ENCODE assay signal across 24 cellular contexts in genomic region chr18:73535189-73535588, GRCh38.
"Had no signal": no experiment of that assay in that cellular context is flagged by ENCODE, and none has a peak within 500 bp of the region (broad histone marks: within the 10 kb centered on the region; RNA-seq: fewer than 3 reads in every experiment).

No MANE protein-coding gene starts in this region.

- H3K27ac ChIP-seq: brain microvascular endothelial cell, cardiac muscle cell, KMS-11, SK-N-MC had no signal

- DNase-seq: activated B cell treated with CpG ODN at 0.5 μM for 24 hours; activated CD4-positive, alpha-beta T cell treated with anti-CD3 and anti-CD28 coated beads for 1 hour; activated CD4-positive, alpha-beta T cell treated with anti-CD3 and anti-CD28 coated beads, Interleukin-2, amount 10 ng/mL, durations not matched to agents 24 days and 14 days; activated CD4-positive, alpha-beta T cell treated with anti-CD3 and anti-CD28 coated beads, Interleukin-2, amount 50 U/mL, for 48 hours; activated CD8-positive, alpha-beta memory T cell treated with anti-CD3 and anti-CD28 coated beads, Interleukin-2, amount 10 ng/mL, durations not matched to agents 7 days and 5 days; activated effector memory CD4-positive, alpha-beta T cell treated with anti-CD3 and anti-CD28 coated beads, Interleukin-2, amount 50 U/mL, for 16 hours; activated naive CD4-positive, alpha-beta T cell treated with Interleukin-2 at 50 U/mL for 16 hours; activated T-cell treated with anti-CD3 and anti-CD28 coated beads, Interleukin-2, amount 50 U/mL, for 4 hours; amygdala; brain microvascular endothelial cell; NCI-H1092; NCI-H1417 treated with DMSO at 0.1 percent for 48 hours; NCI-H187; NCI-H446; NCI-H524; NCI-H82; PC-3; T-cell; T-helper 2 cell; T1000 had no signal

- H3K4me3 ChIP-seq: cardiac muscle cell, SK-N-MC had no signal

- H3K9me3 Mint-ChIP-seq: activated B cell treated with CpG ODN at 0.5 μM for 24 hours; activated CD4-positive, alpha-beta T cell treated with anti-CD3 and anti-CD28 coated beads, Interleukin-2, amount 10 ng/mL, durations not matched to agents 24 days and 14 days had no signal

- H3K36me3 ChIP-seq: brain microvascular endothelial cell, cardiac muscle cell had no signal

- H3K36me3 Mint-ChIP-seq: activated CD8-positive, alpha-beta memory T cell treated with anti-CD3 and anti-CD28 coated beads, Interleukin-2, amount 10 ng/mL, durations not matched to agents 7 days and 5 days; activated naive CD8-positive, alpha-beta T cell; T-cell had no signal

- H3K27ac Mint-ChIP-seq: activated B cell treated with CpG ODN at 0.5 μM for 24 hours; activated CD4-positive, alpha-beta T cell treated with anti-CD3 and anti-CD28 coated beads, Interleukin-2, amount 10 ng/mL, durations not matched to agents 24 days and 14 days; activated CD8-positive, alpha-beta memory T cell treated with anti-CD3 and anti-CD28 coated beads, Interleukin-2, amount 10 ng/mL, durations not matched to agents 7 days and 5 days; activated naive CD8-positive, alpha-beta T cell; T-cell had no signal

- ATAC-seq: activated CD8-positive, alpha-beta memory T cell treated with anti-CD3 and anti-CD28 coated beads, Interleukin-2, amount 10 ng/mL, durations not matched to agents 7 days and 5 days; activated T-cell treated with anti-CD3 and anti-CD28 coated beads, Interleukin-2, amount 50 U/mL, for 4 hours; PC-3; T-cell had no signal

- H3K27me3 ChIP-seq: brain microvascular endothelial cell, cardiac muscle cell had no signal
